18 cellular contexts compared by ENCODE assay signal in genomic region chr5:172145870-172146747, GRCh38. TPM values are rescaled to one million over a fixed set of nuclear protein-coding genes. Genes with fewer than 3 reads are reported as not detected.
A peak's percentile ranks its signal among the peaks of the same experiment; 100 is the strongest.
DNase-seq lines count a peak whose midpoint lies in the region; ATAC-seq and TF ChIP-seq lines count a peak whose summit lies in the region.
"Had no signal": no experiment of that assay in that cellular context is flagged by ENCODE, and none has a peak within 500 bp of the region (broad histone marks: within the 10 kb centered on the region; RNA-seq: fewer than 3 reads in every experiment).

No MANE protein-coding gene starts in this region.

- H3K27ac ChIP-seq in breast epithelium, result no peak overlapping the region
- H3K27ac ChIP-seq: A549, esophagus squamous epithelium, right lobe of liver had no signal

- CTCF ChIA-PET in activated CD4-positive, alpha-beta T cell treated with anti-CD3 and anti-CD28 coated beads, Interleukin-2, amount 10 ng/mL, durations not matched to agents 7 days and 5 days (lab: Charles Lee), result no interaction called here
- CTCF ChIA-PET in activated B cell treated with CpG ODN at 0.5 μM for 24 hours (lab: Charles Lee), result no interaction called here

- H3K9me3 Mint-ChIP-seq in activated CD4-positive, alpha-beta T cell treated with anti-CD3 and anti-CD28 coated beads, Interleukin-2, amount 10 ng/mL, durations not matched to agents 7 days and 5 days, result no peaks in the 10 kb centered on the region
- no peaks in the 10 kb centered on the region for H3K9me3 Mint-ChIP-seq in activated B cell treated with CpG ODN at 0.5 μM for 24 hours
- no peaks in the 10 kb centered on the region for H3K9me3 Mint-ChIP-seq in stimulated activated effector memory CD8-positive, alpha-beta T cell treated with anti-CD3 and anti-CD28 coated beads, Interleukin-12 subunit alpha, Interleukin-12 subunit beta, amount 100 ng/mL, for 72 hours

- peak overlapping the region; percentile 72 for H3K27ac Mint-ChIP-seq in activated CD4-positive, alpha-beta T cell treated with anti-CD3 and anti-CD28 coated beads, Interleukin-2, amount 10 ng/mL, durations not matched to agents 7 days and 5 days
- H3K27ac Mint-ChIP-seq in activated B cell treated with CpG ODN at 0.5 μM for 24 hours, result peak overlapping the region; percentile 31
- H3K27ac Mint-ChIP-seq in stimulated activated effector memory CD8-positive, alpha-beta T cell treated with anti-CD3 and anti-CD28 coated beads, Interleukin-12 subunit alpha, Interleukin-12 subunit beta, amount 100 ng/mL, for 72 hours, result peak overlapping the region; percentile 89

- H3K4me3 ChIP-seq in breast epithelium, result no peak overlapping the region
- H3K4me3 ChIP-seq: A549, esophagus squamous epithelium, right lobe of liver had no signal

- no peaks in the 10 kb centered on the region for H3K4me1 ChIP-seq in breast epithelium
- H3K4me1 ChIP-seq: right lobe of liver had no signal

- DNase-seq in activated CD4-positive, alpha-beta T cell treated with anti-CD3 and anti-CD28 coated beads, Interleukin-2, amount 10 ng/mL, durations not matched to agents 7 days and 5 days, result no peak
- DNase-seq in activated CD4-positive, alpha-beta T cell treated with anti-CD3 and anti-CD28 coated beads, Interleukin-2, amount 50 U/mL, for 4 hours, result no peak
- DNase-seq in activated B cell treated with CpG ODN at 0.5 μM for 24 hours, result no peak
- DNase-seq in islet precursor cell, result peak; percentile 91
- DNase-seq in stimulated activated effector memory CD8-positive, alpha-beta T cell treated with anti-CD3 and anti-CD28 coated beads, Interleukin-12 subunit alpha, Interleukin-12 subunit beta, amount 100 ng/mL, for 72 hours (ENCODE audit: low spot score in 2 of 2), result no peak
- no peak for DNase-seq in T1000 (lab: John Stamatoyannopoulos, UW)
- no peak for DNase-seq in DMS114 treated with DMSO at 0.1 percent for 48 hours (lab: John Stamatoyannopoulos, UW; ENCODE audit: unreplicated experiment)
- DNase-seq in breast epithelium (ENCODE audit: low spot score in 2 of 2), result no peak
- DNase-seq: central memory CD4-positive, alpha-beta T cell; DND-41; esophagus squamous epithelium; NCI-H1092; NCI-H446; right lobe of liver had no signal

- intact Hi-C loops in activated B cell treated with CpG ODN at 0.5 μM for 24 hours (cut with micrococcal nuclease) (loop anchor here (2.0 kb wide), 1 partner anchor 13 kb away; no protein-coding TSS in a partner anchor), breast epithelium (cut with DNase I; ENCODE audit: low total_unique reads) (no loop called here)

- H3K27me3 ChIP-seq in breast epithelium, result no peaks in the 10 kb centered on the region
- H3K27me3 ChIP-seq: esophagus squamous epithelium, right lobe of liver had no signal

- TF ChIP-seq POLR2A in breast epithelium (IDR thresholded peaks at IDR 0.05), result no peak

- H3K36me3 Mint-ChIP-seq in activated CD4-positive, alpha-beta T cell treated with anti-CD3 and anti-CD28 coated beads, Interleukin-2, amount 10 ng/mL, durations not matched to agents 7 days and 5 days (ENCODE audit: low read depth), result peaks cover 51% of the 10 kb centered on the region
- H3K36me3 Mint-ChIP-seq in activated B cell treated with CpG ODN at 0.5 μM for 24 hours (ENCODE audit: low read depth), result peaks cover 61% of the 10 kb centered on the region
- peaks cover 85% of the 10 kb centered on the region for H3K36me3 Mint-ChIP-seq in stimulated activated effector memory CD8-positive, alpha-beta T cell treated with anti-CD3 and anti-CD28 coated beads, Interleukin-12 subunit alpha, Interleukin-12 subunit beta, amount 100 ng/mL, for 72 hours

- no peaks in the 10 kb centered on the region for H3K27me3 Mint-ChIP-seq in activated CD4-positive, alpha-beta T cell treated with anti-CD3 and anti-CD28 coated beads, Interleukin-2, amount 10 ng/mL, durations not matched to agents 7 days and 5 days
- H3K27me3 Mint-ChIP-seq in activated B cell treated with CpG ODN at 0.5 μM for 24 hours, result no peaks in the 10 kb centered on the region

- no peak overlapping the region for H3K4me3 Mint-ChIP-seq in activated CD4-positive, alpha-beta T cell treated with anti-CD3 and anti-CD28 coated beads, Interleukin-2, amount 10 ng/mL, durations not matched to agents 7 days and 5 days
- no peak overlapping the region for H3K4me3 Mint-ChIP-seq in activated B cell treated with CpG ODN at 0.5 μM for 24 hours
- no peak overlapping the region for H3K4me3 Mint-ChIP-seq in stimulated activated effector memory CD8-positive, alpha-beta T cell treated with anti-CD3 and anti-CD28 coated beads, Interleukin-12 subunit alpha, Interleukin-12 subunit beta, amount 100 ng/mL, for 72 hours

- peaks cover 68% of the 10 kb centered on the region for H3K4me1 Mint-ChIP-seq in activated CD4-positive, alpha-beta T cell treated with anti-CD3 and anti-CD28 coated beads, Interleukin-2, amount 10 ng/mL, durations not matched to agents 7 days and 5 days
- H3K4me1 Mint-ChIP-seq in activated B cell treated with CpG ODN at 0.5 μM for 24 hours, result peaks cover 69% of the 10 kb centered on the region
- peaks cover 88% of the 10 kb centered on the region for H3K4me1 Mint-ChIP-seq in stimulated activated effector memory CD8-positive, alpha-beta T cell treated with anti-CD3 and anti-CD28 coated beads, Interleukin-12 subunit alpha, Interleukin-12 subunit beta, amount 100 ng/mL, for 72 hours

- POLR2A ChIA-PET in activated CD4-positive, alpha-beta T cell treated with anti-CD3 and anti-CD28 coated beads, Interleukin-2, amount 10 ng/mL, durations not matched to agents 7 days and 5 days (lab: Charles Lee), result no interaction called here
- POLR2A ChIA-PET in activated B cell treated with CpG ODN at 0.5 μM for 24 hours (lab: Charles Lee), result interaction anchor here (1.1 kb wide), 1 partner anchor 10 kb away, joined by 3 read pairs; no protein-coding TSS in a partner anchor

- TF ChIP-seq CTCF in activated B cell treated with CpG ODN at 0.5 μM for 24 hours (IDR thresholded peaks at IDR 0.05) (no peak), breast epithelium (IDR thresholded peaks at IDR 0.05) (no peak)

- no peaks in the 10 kb centered on the region for H3K9me3 ChIP-seq in breast epithelium
- H3K9me3 ChIP-seq: A549, esophagus squamous epithelium, right lobe of liver had no signal

- no peaks in the 10 kb centered on the region for H3K36me3 ChIP-seq in breast epithelium
- H3K36me3 ChIP-seq: right lobe of liver had no signal

- no peak for ATAC-seq in activated B cell treated with CpG ODN at 0.5 μM for 24 hours (ENCODE audit: low read depth)
- ATAC-seq in stimulated activated effector memory CD8-positive, alpha-beta T cell treated with anti-CD3 and anti-CD28 coated beads, Interleukin-12 subunit alpha, Interleukin-12 subunit beta, amount 100 ng/mL, for 72 hours, result no peak
- ATAC-seq: A549, HCT116 had no signal

RNA-seq across cellular contexts. Expression of gene STK10, which starts 41.9 kb away (rescaled TPM):
- 100 to 1,000 TPM; 299 to 312 TPM for total RNA-seq in activated CD4-positive, alpha-beta T cell treated with anti-CD3 and anti-CD28 coated beads, Interleukin-2, amount 10 ng/mL, durations not matched to agents 7 days and 5 days
- total RNA-seq in activated B cell treated with CpG ODN at 0.5 μM for 24 hours (233 and 276 TPM in 2 replicates), breast epithelium (10 to 100 TPM; 17.1 to 32.5 (median 23.3) TPM)

RNA-seq across cellular contexts. Expression of gene EFCAB9, which starts 47.9 kb away (rescaled TPM):
- not detected for total RNA-seq in activated CD4-positive, alpha-beta T cell treated with anti-CD3 and anti-CD28 coated beads, Interleukin-2, amount 10 ng/mL, durations not matched to agents 7 days and 5 days
- not detected in 2 replicates for total RNA-seq in activated B cell treated with CpG ODN at 0.5 μM for 24 hours
- not detected for total RNA-seq in breast epithelium
- total RNA-seq: esophagus squamous epithelium, HT1080, right lobe of liver, temporal lobe had no signal

Comparison
In these comparisons a context has a peak if more than half of its experiments do, and no peak if none do; other contexts are left out.
1. H3K27ac Mint-ChIP-seq: peak in every context shown above with its lines; median percentile 89 in stimulated activated effector memory CD8-positive, alpha-beta T cell treated with anti-CD3 and anti-CD28 coated beads, Interleukin-12 subunit alpha, Interleukin-12 subunit beta, amount 100 ng/mL, for 72 hours; 72 in activated CD4-positive, alpha-beta T cell treated with anti-CD3 and anti-CD28 coated beads, Interleukin-2, amount 10 ng/mL, durations not matched to agents 7 days and 5 days; 31 in activated B cell treated with CpG ODN at 0.5 μM for 24 hours.